19 cellular contexts compared by ENCODE assay signal in the genomic region with DNA sequence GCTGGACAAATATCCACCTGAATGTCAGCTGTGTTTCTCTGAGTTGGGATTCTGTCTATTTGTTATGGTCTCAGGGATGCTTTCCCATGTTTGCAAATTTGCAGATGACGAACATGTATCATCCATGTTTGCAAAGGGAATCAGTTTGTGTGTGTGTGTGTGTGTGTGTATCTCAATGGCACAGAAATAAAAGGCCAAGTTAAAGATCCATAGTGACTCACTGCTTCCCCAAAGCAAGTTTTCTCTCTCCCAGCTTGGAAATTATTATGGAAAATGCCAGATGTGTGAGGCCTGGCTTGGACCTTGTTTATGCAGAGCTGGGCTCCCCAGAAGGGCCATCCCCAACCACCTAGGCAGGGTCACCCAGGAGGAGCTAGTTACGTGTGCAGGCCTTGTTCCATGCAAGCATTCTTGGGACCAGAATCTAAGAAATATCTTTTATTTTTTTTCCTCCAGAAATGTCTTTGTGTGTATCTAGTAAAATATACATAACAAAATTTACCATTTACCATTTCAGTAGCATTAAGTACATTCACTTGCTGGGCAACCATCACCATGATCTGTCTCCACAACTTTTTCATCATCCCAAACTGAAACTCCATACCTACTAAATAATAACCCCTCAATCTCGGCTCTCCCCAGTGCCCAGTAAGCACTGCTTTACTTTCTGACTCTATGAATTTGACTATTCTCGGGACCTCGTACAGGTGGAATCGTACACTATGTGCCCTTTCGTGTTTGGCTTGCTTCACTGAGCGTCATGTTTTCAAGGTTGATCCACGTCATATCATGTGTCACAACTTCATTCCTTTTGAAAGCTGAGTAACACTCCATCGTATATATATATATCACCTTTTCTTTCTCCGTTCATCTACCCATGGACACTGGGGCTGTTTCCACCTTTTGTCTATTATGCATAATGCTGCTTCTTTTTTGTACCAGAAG. TPM values are rescaled to one million over a fixed set of nuclear protein-coding genes. Genes with fewer than 3 reads are reported as not detected.
A peak's percentile ranks its signal among the peaks of the same experiment; 100 is the strongest.
DNase-seq lines count a peak whose midpoint lies in the region; ATAC-seq and TF ChIP-seq lines count a peak whose summit lies in the region.
"Had no signal": no experiment of that assay in that cellular context is flagged by ENCODE, and none has a peak within 500 bp of the region (broad histone marks: within the 10 kb centered on the region; RNA-seq: fewer than 3 reads in every experiment).

No MANE protein-coding gene starts in this region.

- CTCF ChIA-PET in T-cell (lab: Charles Lee) = interaction anchor here in 1 of 2 donors (1.0 kb wide), 1 partner anchor 28 kb away, joined by 3 read pairs; no protein-coding TSS in a partner anchor

- in situ Hi-C loops in ACHN (cut with HindIII; ENCODE audit: low pct_ligation_motif_present, low pct_unique_long_range_greater_than_20kb, low sequenced_read_pairs) = no loop called here

- H3K4me3 Mint-ChIP-seq in T-cell = no peak overlapping the region

- no peak overlapping the region for H2AK5ac ChIP-seq in mesenchymal stem cell (ENCODE audit: low read length, severe bottlenecking)

- H3K4me3 ChIP-seq in right atrium auricular region = no peak overlapping the region
- H3K4me3 ChIP-seq in body of pancreas = no peak overlapping the region
- no peak overlapping the region for H3K4me3 ChIP-seq in mesenchymal stem cell (ENCODE audit: insufficient read depth in 1 of 2, low read depth in 1 of 2, low read length in 2 of 2)
- H3K4me3 ChIP-seq in lower lobe of right lung = no peak overlapping the region
- H3K4me3 ChIP-seq in WERI-Rb-1 (ENCODE audit: low read depth, low read length) = no peak overlapping the region
- H3K4me3 ChIP-seq: GM23338 had no signal

- H3K23ac ChIP-seq in mesenchymal stem cell (ENCODE audit: low read length in 2 of 2) = no peak overlapping the region

- no peak overlapping the region for H2BK15ac ChIP-seq in mesenchymal stem cell (ENCODE audit: low read depth, poor library complexity, severe bottlenecking)

- no peak overlapping the region for H3K4ac ChIP-seq in mesenchymal stem cell (ENCODE audit: low read depth in 1 of 2, low read length in 2 of 2)

- H3K27ac ChIP-seq in right atrium auricular region = no peak overlapping the region
- peak overlapping the region in 2 of 4 donors; percentile 47 to 70 for H3K27ac ChIP-seq in body of pancreas
- H3K27ac ChIP-seq in mesenchymal stem cell (ENCODE audit: low read length, poor library complexity, severe bottlenecking) = no peak overlapping the region
- no peak overlapping the region for H3K27ac ChIP-seq in lower lobe of right lung
- no peak overlapping the region for H3K27ac ChIP-seq in WERI-Rb-1

- no peak overlapping the region for H2BK5ac ChIP-seq in mesenchymal stem cell (ENCODE audit: low read depth, low read length, poor library complexity, severe bottlenecking)

- 61 to 66% methylated on average over 11 of the region's 11 CpGs for WGBS in body of pancreas, 2 donors
- 96% methylated on average over 10 of the region's 11 CpGs for WGBS in mesenchymal stem cell

- H3K14ac ChIP-seq in mesenchymal stem cell (ENCODE audit: low read length in 2 of 2) = no peak overlapping the region

- H4K8ac ChIP-seq in mesenchymal stem cell (ENCODE audit: low read length) = no peak overlapping the region

- no peak overlapping the region for H3K27ac Mint-ChIP-seq in T-cell

- peak overlapping the region; percentile 62 for H3K9ac ChIP-seq in mesenchymal stem cell (ENCODE audit: low read length)

- H4K91ac ChIP-seq in mesenchymal stem cell (ENCODE audit: low read length) = no peak overlapping the region

- no peak overlapping the region for H2AFZ ChIP-seq in mesenchymal stem cell (ENCODE audit: low read depth, low read length)

- intact Hi-C loops in cardiac septum (cut with DNase I) (no loop called here), body of pancreas (cut with DNase I) (no loop called here), lower lobe of right lung (cut with DNase I) (no loop called here)

- DNase-seq in cardiac septum (ENCODE audit: low spot score) (peak; percentile 66), right atrium auricular region (ENCODE audit: low spot score) (no peak), body of pancreas (peak in 3 of 4 donors; percentile 20 to 72 (median 65)), mesenchymal stem cell (peak; percentile 43), T-cell (no peak), lower lobe of right lung (no peak), ACHN (no peak), WERI-Rb-1 (no peak)
- DNase-seq: activated CD4-positive, alpha-beta T cell treated with anti-CD3 and anti-CD28 coated beads for 48 hours; activated CD8-positive, alpha-beta memory T cell treated with anti-CD3 and anti-CD28 coated beads, Interleukin-2, amount 50 U/mL, for 4 hours; activated gamma-delta T cell treated with Interleukin-2 at 50 U/mL for 16 hours; anterior cingulate cortex; CD4-positive, CD25-positive, alpha-beta regulatory T cell; cerebellar nuclear complex; DMS53; NCI-H1436 treated with DMSO at 0.1 percent for 48 hours had no signal

- no peak overlapping the region for H3K4me2 ChIP-seq in mesenchymal stem cell (ENCODE audit: low read length, poor library complexity, severe bottlenecking)

- H3K9me3 Mint-ChIP-seq in T-cell = no peaks in the 10 kb centered on the region
- H3K9me3 Mint-ChIP-seq: CD4-positive, CD25-positive, alpha-beta regulatory T cell; GM23338 had no signal

- peak in 1 of 3 donors; percentile 48 for TF ChIP-seq POLR2A in body of pancreas (IDR thresholded peaks at IDR 0.05)

- H2BK120ac ChIP-seq in mesenchymal stem cell (ENCODE audit: low read depth, low read length) = no peak overlapping the region

- no peak for ATAC-seq in body of pancreas
- ATAC-seq in T-cell (replicated peaks in 1 of 4) = no peak
- no peak for ATAC-seq in lower lobe of right lung
- ATAC-seq: GM23338, left ventricle myocardium superior had no signal

- H3K79me1 ChIP-seq in mesenchymal stem cell (replicated peaks; ENCODE audit: low read length, poor library complexity, severe bottlenecking) = peaks cover 8% of the 10 kb centered on the region

- H3K27me3 Mint-ChIP-seq in T-cell = peaks cover 0 to 10% of the 10 kb centered on the region in 2 donors

- TF ChIP-seq CTCF in right atrium auricular region (IDR thresholded peaks at IDR 0.05) (no peak), body of pancreas (IDR thresholded peaks at IDR 0.05) (no peak), lower lobe of right lung (IDR thresholded peaks at IDR 0.05) (no peak), WERI-Rb-1 (IDR thresholded peaks at IDR 0.05; ENCODE audit: low read depth, low read length) (no peak)

- no peaks in the 10 kb centered on the region for H3K36me3 ChIP-seq in right atrium auricular region
- H3K36me3 ChIP-seq in body of pancreas (replicated peaks in 1 of 2; ENCODE audit: insufficient read depth in 1 of 2, low read depth in 2 of 2) = no peaks in the 10 kb centered on the region
- H3K36me3 ChIP-seq in mesenchymal stem cell (ENCODE audit: control insufficient read depth in 1 of 2, insufficient read depth in 2 of 2, low read depth in 1 of 2, low read length in 2 of 2) = no peaks in the 10 kb centered on the region
- no peaks in the 10 kb centered on the region for H3K36me3 ChIP-seq in lower lobe of right lung
- H3K36me3 ChIP-seq in WERI-Rb-1 = no peaks in the 10 kb centered on the region

- H3K36me3 Mint-ChIP-seq in T-cell = no peaks in the 10 kb centered on the region
- H3K36me3 Mint-ChIP-seq: CD4-positive, CD25-positive, alpha-beta regulatory T cell had no signal

- H3K9me3 ChIP-seq in right atrium auricular region (no peaks in the 10 kb centered on the region), body of pancreas (no peaks in the 10 kb centered on the region), mesenchymal stem cell (ENCODE audit: control insufficient read depth, low read length) (no peaks in the 10 kb centered on the region), lower lobe of right lung (no peaks in the 10 kb centered on the region), WERI-Rb-1 (ENCODE audit: severe bottlenecking) (no peaks in the 10 kb centered on the region)

- no peak overlapping the region for H2BK12ac ChIP-seq in mesenchymal stem cell (ENCODE audit: low read length in 2 of 2)

- H3K18ac ChIP-seq in mesenchymal stem cell (ENCODE audit: low read depth in 1 of 2, low read length in 2 of 2) = no peak overlapping the region

- no peaks in the 10 kb centered on the region for H3K27me3 ChIP-seq in right atrium auricular region
- no peaks in the 10 kb centered on the region for H3K27me3 ChIP-seq in body of pancreas
- no peaks in the 10 kb centered on the region for H3K27me3 ChIP-seq in mesenchymal stem cell (ENCODE audit: control insufficient read depth in 1 of 2, insufficient read depth in 1 of 2, low read length in 2 of 2)
- no peaks in the 10 kb centered on the region for H3K27me3 ChIP-seq in lower lobe of right lung (ENCODE audit: low read depth)
- H3K27me3 ChIP-seq in WERI-Rb-1 (ENCODE audit: insufficient read depth, low read depth, severe bottlenecking) = no peaks in the 10 kb centered on the region

- H3K4me1 ChIP-seq in right atrium auricular region = peaks cover 0 to 20% of the 10 kb centered on the region in 2 donors
- H3K4me1 ChIP-seq in body of pancreas = peaks cover 30% of the 10 kb centered on the region
- H3K4me1 ChIP-seq in mesenchymal stem cell (ENCODE audit: control insufficient read depth, insufficient read depth, low read depth, low read length) = peaks cover 14% of the 10 kb centered on the region
- H3K4me1 ChIP-seq in lower lobe of right lung = peaks cover 15% of the 10 kb centered on the region

- POLR2A ChIA-PET in T-cell (lab: Charles Lee) = interaction anchor here in 1 of 2 donors (0.5 kb wide), 1 partner anchor 912 kb away, joined by 3 read pairs; no protein-coding TSS in a partner anchor

- H3K4me1 Mint-ChIP-seq in T-cell = peaks cover 11 to 20% (median 19%) of the 10 kb centered on the region in 3 donors

RNA-seq across cellular contexts. Expression of gene WNT7B, which starts 56.6 kb away (rescaled TPM):
- total RNA-seq in cardiac septum (not detected), right atrium auricular region (under 1 TPM in 1 of 2 donors, not detected in 1; 0.19 TPM), body of pancreas (1 to 10 TPM in 1 of 2 donors, not detected in 1; 2.1 TPM), T-cell (under 1 TPM in 1 of 5 donors, not detected in 4; 0.15 TPM), lower lobe of right lung (6.3 TPM)
- polyA plus RNA-seq in mesenchymal stem cell (2013, experiment 1 of 2) = not detected
- not detected for polyA plus RNA-seq in mesenchymal stem cell (2013, experiment 2 of 2)
- total RNA-seq: A673; CD4-positive, CD25-positive, alpha-beta regulatory T cell; left ventricle myocardium superior had no signal
- polyA plus RNA-seq: CD4-positive, CD25-positive, alpha-beta regulatory T cell; GM23338 had no signal

Comparison
In these comparisons a context has a peak if more than half of its experiments do, and no peak if none do; other contexts are left out.
1. DNase-seq: peak in cardiac septum (single experiment), body of pancreas (3 of 4) and mesenchymal stem cell (single experiment); none in right atrium auricular region (single experiment), T-cell (0 of 34), lower lobe of right lung (single experiment), ACHN (single experiment) and WERI-Rb-1 (single experiment).